Comparison of ENCODE assay signal across 8 cellular contexts in genomic region chr6:139323511-139324445, GRCh38.
DNase-seq lines count a peak whose midpoint lies in the region; ATAC-seq lines count a peak whose summit lies in the region.

No MANE protein-coding gene starts in this region.

- no peaks in the 10 kb centered on the region for H3K36me3 ChIP-seq in muscle layer of colon (ENCODE audit: insufficient read depth, low read length)

- ATAC-seq in GM21423 (IDR thresholded peaks at IDR 0.05; ENCODE audit: unreplicated experiment), result peak; percentile 49
- ATAC-seq in effector memory CD8-positive, alpha-beta T cell (replicated peaks), result peak; percentile 89

- no peaks in the 10 kb centered on the region for H3K27me3 Mint-ChIP-seq in effector memory CD8-positive, alpha-beta T cell

- DNase-seq in AG20443 (ENCODE audit: low spot score), result peak; percentile 67
- DNase-seq in MV-4-11 (lab: John Stamatoyannopoulos, UW), result peak; percentile 93
- peak; percentile 81 for DNase-seq in activated CD4-positive, alpha-beta T cell treated with anti-CD3 and anti-CD28 coated beads, Interleukin-2, amount 50 U/mL, for 1 hour
- peak; percentile 74 to 79 (median 75) for DNase-seq in effector memory CD8-positive, alpha-beta T cell
- peak; percentile 63 for DNase-seq in stimulated activated CD8-positive, alpha-beta memory T cell treated with anti-CD3 and anti-CD28 coated beads, Interleukin-7, amount 100 ng/mL, for 24 hours (ENCODE audit: low read depth)
- DNase-seq in NCI-H2196 (lab: John Stamatoyannopoulos, UW; ENCODE audit: unreplicated experiment), result no peak

- H3K27ac ChIP-seq in muscle layer of colon (ENCODE audit: low read depth, low read length), result no peak overlapping the region

- H3K36me3 Mint-ChIP-seq in effector memory CD8-positive, alpha-beta T cell (ENCODE audit: insufficient read depth), result peaks cover 14% of the 10 kb centered on the region

- peaks cover 0 to 9% of the 10 kb centered on the region in 2 donors for H3K9me3 Mint-ChIP-seq in effector memory CD8-positive, alpha-beta T cell

- H3K27ac Mint-ChIP-seq in effector memory CD8-positive, alpha-beta T cell, result peak overlapping the region; percentile 99

- H3K4me3 ChIP-seq in muscle layer of colon (ENCODE audit: low read depth in 1 of 2, low read length in 2 of 2), result peak overlapping the region; percentile 14 to 29

- no peaks in the 10 kb centered on the region for H3K27me3 ChIP-seq in muscle layer of colon (ENCODE audit: control insufficient read depth in 1 of 2, insufficient read depth in 2 of 2, low read length in 2 of 2)

- H3K9ac ChIP-seq in muscle layer of colon (ENCODE audit: low read length), result no peak overlapping the region

- H3K4me1 Mint-ChIP-seq in effector memory CD8-positive, alpha-beta T cell (ENCODE audit: low read depth in 2 of 2), result peaks cover 25 to 29% of the 10 kb centered on the region in 2 donors

- H3K9me3 ChIP-seq in muscle layer of colon (ENCODE audit: low read length), result no peaks in the 10 kb centered on the region

- peak overlapping the region; percentile 80 to 87 for H3K4me3 Mint-ChIP-seq in effector memory CD8-positive, alpha-beta T cell

- no peaks in the 10 kb centered on the region for H3K4me1 ChIP-seq in muscle layer of colon (ENCODE audit: insufficient read depth, low read length)
